ENCODE assay signal across 1 cellular context in the genomic region with DNA sequence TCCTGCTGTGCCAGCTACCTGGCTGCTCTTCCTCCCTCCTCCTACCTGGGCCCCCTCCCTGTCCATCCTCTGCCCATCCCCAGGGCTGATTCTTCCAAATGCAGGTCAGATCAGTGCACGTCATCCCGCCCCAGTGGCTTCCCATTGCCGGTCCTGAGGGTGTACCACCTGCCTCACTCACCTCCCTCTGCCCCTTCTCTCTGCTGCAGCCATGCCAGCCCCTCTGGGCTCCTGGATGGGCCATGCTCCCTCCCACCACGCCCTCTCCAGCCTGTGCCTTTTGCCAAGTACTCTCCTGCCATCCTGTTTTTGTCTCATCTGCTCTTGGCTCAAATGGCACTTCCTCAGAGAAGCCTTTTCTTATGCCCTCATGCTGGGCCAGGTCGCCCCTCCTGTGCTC.
TF ChIP-seq lines count a peak whose summit lies in the region.

No MANE protein-coding gene starts in this region.

TF ChIP-seq in WTC11, 78 proteins besides CTCF, POLR2A, EP300 and RAD21 (continued from another document):
- TF ChIP-seq ZNF281 (CRISPR knock-in tag; IDR thresholded peaks at IDR 0.05) (no peak), SOX15 (CRISPR knock-in tag; IDR thresholded peaks at IDR 0.05) (no peak), ESRRA (CRISPR knock-in tag; IDR thresholded peaks at IDR 0.05; ENCODE audit: borderline replicate concordance) (no peak), SP1 (CRISPR knock-in tag; conservative IDR thresholded peaks at IDR 0.05) (no peak), RELA (CRISPR knock-in tag; IDR thresholded peaks at IDR 0.05; ENCODE audit: borderline replicate concordance) (no peak)
- TF ChIP-seq, protein P1, sequence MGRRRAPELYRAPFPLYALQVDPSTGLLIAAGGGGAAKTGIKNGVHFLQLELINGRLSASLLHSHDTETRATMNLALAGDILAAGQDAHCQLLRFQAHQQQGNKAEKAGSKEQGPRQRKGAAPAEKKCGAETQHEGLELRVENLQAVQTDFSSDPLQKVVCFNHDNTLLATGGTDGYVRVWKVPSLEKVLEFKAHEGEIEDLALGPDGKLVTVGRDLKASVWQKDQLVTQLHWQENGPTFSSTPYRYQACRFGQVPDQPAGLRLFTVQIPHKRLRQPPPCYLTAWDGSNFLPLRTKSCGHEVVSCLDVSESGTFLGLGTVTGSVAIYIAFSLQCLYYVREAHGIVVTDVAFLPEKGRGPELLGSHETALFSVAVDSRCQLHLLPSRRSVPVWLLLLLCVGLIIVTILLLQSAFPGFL (CRISPR knock-in tag; IDR thresholded peaks at IDR 0.05; ENCODE audit: borderline replicate concordance) = no peak
- TF ChIP-seq, protein P2, sequence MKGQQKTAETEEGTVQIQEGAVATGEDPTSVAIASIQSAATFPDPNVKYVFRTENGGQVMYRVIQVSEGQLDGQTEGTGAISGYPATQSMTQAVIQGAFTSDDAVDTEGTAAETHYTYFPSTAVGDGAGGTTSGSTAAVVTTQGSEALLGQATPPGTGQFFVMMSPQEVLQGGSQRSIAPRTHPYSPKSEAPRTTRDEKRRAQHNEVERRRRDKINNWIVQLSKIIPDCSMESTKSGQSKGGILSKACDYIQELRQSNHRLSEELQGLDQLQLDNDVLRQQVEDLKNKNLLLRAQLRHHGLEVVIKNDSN (CRISPR knock-in tag; IDR thresholded peaks at IDR 0.05) = no peak
- TF ChIP-seq, protein P3, sequence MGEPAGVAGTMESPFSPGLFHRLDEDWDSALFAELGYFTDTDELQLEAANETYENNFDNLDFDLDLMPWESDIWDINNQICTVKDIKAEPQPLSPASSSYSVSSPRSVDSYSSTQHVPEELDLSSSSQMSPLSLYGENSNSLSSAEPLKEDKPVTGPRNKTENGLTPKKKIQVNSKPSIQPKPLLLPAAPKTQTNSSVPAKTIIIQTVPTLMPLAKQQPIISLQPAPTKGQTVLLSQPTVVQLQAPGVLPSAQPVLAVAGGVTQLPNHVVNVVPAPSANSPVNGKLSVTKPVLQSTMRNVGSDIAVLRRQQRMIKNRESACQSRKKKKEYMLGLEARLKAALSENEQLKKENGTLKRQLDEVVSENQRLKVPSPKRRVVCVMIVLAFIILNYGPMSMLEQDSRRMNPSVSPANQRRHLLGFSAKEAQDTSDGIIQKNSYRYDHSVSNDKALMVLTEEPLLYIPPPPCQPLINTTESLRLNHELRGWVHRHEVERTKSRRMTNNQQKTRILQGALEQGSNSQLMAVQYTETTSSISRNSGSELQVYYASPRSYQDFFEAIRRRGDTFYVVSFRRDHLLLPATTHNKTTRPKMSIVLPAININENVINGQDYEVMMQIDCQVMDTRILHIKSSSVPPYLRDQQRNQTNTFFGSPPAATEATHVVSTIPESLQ (CRISPR knock-in tag; IDR thresholded peaks at IDR 0.05) = no peak
